In genomic region chr12:103924761-103925641, GRCh38 we compare ENCODE assay signal across 9 cellular contexts. TPM values are rescaled to one million over a fixed set of nuclear protein-coding genes. Genes with fewer than 3 reads are reported as not detected.
DNase-seq lines count a peak whose midpoint lies in the region; ATAC-seq and TF ChIP-seq lines count a peak whose summit lies in the region.
"Had no signal": no experiment of that assay in that cellular context is flagged by ENCODE, and none has a peak within 500 bp of the region (broad histone marks: within the 10 kb centered on the region; RNA-seq: fewer than 3 reads in every experiment).

No MANE protein-coding gene starts in this region.

- no peaks in the 10 kb centered on the region for H3K27me3 ChIP-seq in effector memory CD4-positive, alpha-beta T cell (replicated peaks; ENCODE audit: control insufficient read depth, insufficient read depth, low read length, poor library complexity, severe bottlenecking)
- H3K27me3 ChIP-seq in prostate gland (replicated peaks; ENCODE audit: insufficient read depth) (no peaks in the 10 kb centered on the region), PC-9 (ENCODE audit: insufficient read depth, low read depth) (no peaks in the 10 kb centered on the region)

- no peak for TF ChIP-seq RAD21 in Ishikawa (IDR thresholded peaks at IDR 0.05; ENCODE audit: low read depth)

- BruUV-seq in PC-9 (replicated peaks; lab: Mats Ljungman, UMichigan): no TSS peak

- no peak overlapping the region for H3K4me2 ChIP-seq in PC-9

- CTCF ChIA-PET in PC-9 (lab: Charles Lee): no interaction called here

- no peaks in the 10 kb centered on the region for H4K20me1 ChIP-seq in PC-9 (ENCODE audit: insufficient read depth)

- POLR2A ChIA-PET in PC-9 (lab: Charles Lee; ENCODE audit: unreplicated experiment): interaction anchor here (0.5 kb wide), 1 partner anchor 362 kb away, joined by 9 read pairs; no protein-coding TSS in a partner anchor

- H3K27me3 Mint-ChIP-seq in activated T-cell treated with anti-CD3 and anti-CD28 coated beads, Interleukin-2, amount 50 U/mL, for 24 hours: peaks cover under 1% of the 10 kb centered on the region

- no peaks in the 10 kb centered on the region for H3K9me3 Mint-ChIP-seq in activated T-cell treated with anti-CD3 and anti-CD28 coated beads, Interleukin-2, amount 50 U/mL, for 24 hours

- DNase-seq in activated T-cell treated with anti-CD3 and anti-CD28 coated beads, Interleukin-2, amount 50 U/mL, for 24 hours: peak; percentile 70
- peak; percentile 73 for DNase-seq in skeletal muscle cell (ENCODE audit: low read depth)
- no peak for DNase-seq in effector memory CD4-positive, alpha-beta T cell
- no peak for DNase-seq in prostate gland (ENCODE audit: low spot score)
- DNase-seq in PC-9: no peak

- H3K36me3 ChIP-seq in effector memory CD4-positive, alpha-beta T cell (ENCODE audit: control insufficient read depth, insufficient read depth, low read length): no peaks in the 10 kb centered on the region
- H3K36me3 ChIP-seq in prostate gland (no peaks in the 10 kb centered on the region), PC-9 (ENCODE audit: low read depth) (no peaks in the 10 kb centered on the region)

- no peaks in the 10 kb centered on the region for H3K79me2 ChIP-seq in PC-9 (ENCODE audit: low read depth)

- no peaks in the 10 kb centered on the region for H3K9me2 ChIP-seq in PC-9 (ENCODE audit: insufficient read depth)

- H3K4me1 ChIP-seq in effector memory CD4-positive, alpha-beta T cell (ENCODE audit: control insufficient read depth, insufficient read depth, low read length, poor library complexity, severe bottlenecking): peaks cover 17% of the 10 kb centered on the region
- H3K4me1 ChIP-seq in prostate gland (replicated peaks) (no peaks in the 10 kb centered on the region), PC-9 (replicated peaks; ENCODE audit: insufficient read depth) (peaks cover 11% of the 10 kb centered on the region; the same call in 1 of the 2 replicates)

- H3K27ac ChIP-seq in effector memory CD4-positive, alpha-beta T cell (ENCODE audit: insufficient read depth, low read length, poor library complexity, severe bottlenecking): no peak overlapping the region
- no peak overlapping the region for H3K27ac ChIP-seq in prostate gland
- no peak overlapping the region for H3K27ac ChIP-seq in PC-9
- H3K27ac ChIP-seq: VCaP had no signal

- H3F3A ChIP-seq in PC-9 (ENCODE audit: insufficient read depth, low read depth): peaks cover 12% of the 10 kb centered on the region

- peak overlapping the region; percentile 49 for H3K4me3 ChIP-seq in GM12875 (ENCODE audit: low read depth, low read length)
- no peak overlapping the region for H3K4me3 ChIP-seq in skeletal muscle cell (ENCODE audit: low read depth, low read length)
- no peak overlapping the region for H3K4me3 ChIP-seq in effector memory CD4-positive, alpha-beta T cell (ENCODE audit: insufficient read depth, low read depth, low read length, poor library complexity, severe bottlenecking)
- no peak overlapping the region for H3K4me3 ChIP-seq in prostate gland
- no peak overlapping the region for H3K4me3 ChIP-seq in PC-9

- H3K36me3 Mint-ChIP-seq in activated T-cell treated with anti-CD3 and anti-CD28 coated beads, Interleukin-2, amount 50 U/mL, for 24 hours (ENCODE audit: low read depth): peaks cover 10% of the 10 kb centered on the region

- ATAC-seq in GM21528 (IDR thresholded peaks at IDR 0.05; ENCODE audit: low FRiP score, unreplicated experiment): peak; percentile 35

- peaks cover 44% of the 10 kb centered on the region for H3K4me1 Mint-ChIP-seq in activated T-cell treated with anti-CD3 and anti-CD28 coated beads, Interleukin-2, amount 50 U/mL, for 24 hours (ENCODE audit: low read depth)

- no peak for TF ChIP-seq EP300 in Ishikawa (IDR thresholded peaks at IDR 0.05; ENCODE audit: borderline replicate concordance)

- intact Hi-C loops in prostate gland (cut with DNase I): no loop called here
- intact Hi-C loops in PC-9 (cut with micrococcal nuclease; ENCODE audit: unreplicated experiment): loop anchor here (5.0 kb wide), 1 partner anchor 38 kb away; no protein-coding TSS in a partner anchor

- H2AFZ ChIP-seq in PC-9: no peak overlapping the region

- peak overlapping the region; percentile 84 for H3K27ac Mint-ChIP-seq in activated T-cell treated with anti-CD3 and anti-CD28 coated beads, Interleukin-2, amount 50 U/mL, for 24 hours

- H3K9me3 ChIP-seq in effector memory CD4-positive, alpha-beta T cell (ENCODE audit: control insufficient read depth, low read length): no peaks in the 10 kb centered on the region
- H3K9me3 ChIP-seq in prostate gland (no peaks in the 10 kb centered on the region), PC-9 (ENCODE audit: insufficient read depth, low read depth) (no peaks in the 10 kb centered on the region)

- TF ChIP-seq POLR2A in prostate gland (IDR thresholded peaks at IDR 0.05): no peak

- TF ChIP-seq CTCF in GM12875 (IDR thresholded peaks at IDR 0.05; ENCODE audit: borderline replicate concordance, insufficient read depth, low read depth, low read length): no peak
- no peak for TF ChIP-seq CTCF in prostate gland (IDR thresholded peaks at IDR 0.05)
- no peak for TF ChIP-seq CTCF in PC-9 (conservative IDR thresholded peaks at IDR 0.05)

- 75% methylated on average over 9 of the region's 9 CpGs for WGBS in prostate gland

- H3K4me3 Mint-ChIP-seq in activated T-cell treated with anti-CD3 and anti-CD28 coated beads, Interleukin-2, amount 50 U/mL, for 24 hours: peak overlapping the region; percentile 72

TF ChIP-seq in Ishikawa, 13 proteins besides CTCF, POLR2A, EP300 and RAD21:
- no peak for TF ChIP-seq ZBTB7A (IDR thresholded peaks at IDR 0.05; ENCODE audit: low read depth)
- TF ChIP-seq TCF12 (IDR thresholded peaks at IDR 0.05; ENCODE audit: low read depth): no peak
- no peak for TF ChIP-seq NFIC (IDR thresholded peaks at IDR 0.05)
- TF ChIP-seq EGR1 (IDR thresholded peaks at IDR 0.05): no peak
- no peak for TF ChIP-seq TAF1 (IDR thresholded peaks at IDR 0.05; ENCODE audit: low read depth)
- 0 out of 2 replicates have a peak, but pooled peaks have one; percentile 30 for TF ChIP-seq YY1 (IDR thresholded peaks at IDR 0.05; ENCODE audit: low read depth)
- no peak for TF ChIP-seq TEAD4 (IDR thresholded peaks at IDR 0.05)
- TF ChIP-seq MAX (IDR thresholded peaks at IDR 0.05): 0 out of 2 replicates have a peak, but pooled peaks have one; percentile 30
TF ChIP-seq in Ishikawa: peak in this region for 2.

RNA-seq across cellular contexts. Expression of gene HSP90B1, which starts 5.2 kb away (rescaled TPM):
- total RNA-seq in prostate gland (100 to 1,000 TPM; 300 to 652 TPM), PC-9 (2021) (398 and 534 TPM in 2 replicates)

RNA-seq across cellular contexts. Expression of gene TDG, which starts 40.7 kb away (rescaled TPM):
- total RNA-seq in prostate gland (10 to 100 TPM; 11.6 to 12.1 TPM), PC-9 (2021) (17.9 and 21.0 TPM in 2 replicates)

Comparison
In these comparisons a context has a peak if more than half of its experiments do, and no peak if none do; other contexts are left out.
1. DNase-seq: peak in activated T-cell treated with anti-CD3 and anti-CD28 coated beads, Interleukin-2, amount 50 U/mL, for 24 hours (single experiment) and skeletal muscle cell (single experiment); none in effector memory CD4-positive, alpha-beta T cell (0 of 3), prostate gland (single experiment) and PC-9 (0 of 2).